2 cellular contexts compared by ENCODE assay signal in the genomic region with DNA sequence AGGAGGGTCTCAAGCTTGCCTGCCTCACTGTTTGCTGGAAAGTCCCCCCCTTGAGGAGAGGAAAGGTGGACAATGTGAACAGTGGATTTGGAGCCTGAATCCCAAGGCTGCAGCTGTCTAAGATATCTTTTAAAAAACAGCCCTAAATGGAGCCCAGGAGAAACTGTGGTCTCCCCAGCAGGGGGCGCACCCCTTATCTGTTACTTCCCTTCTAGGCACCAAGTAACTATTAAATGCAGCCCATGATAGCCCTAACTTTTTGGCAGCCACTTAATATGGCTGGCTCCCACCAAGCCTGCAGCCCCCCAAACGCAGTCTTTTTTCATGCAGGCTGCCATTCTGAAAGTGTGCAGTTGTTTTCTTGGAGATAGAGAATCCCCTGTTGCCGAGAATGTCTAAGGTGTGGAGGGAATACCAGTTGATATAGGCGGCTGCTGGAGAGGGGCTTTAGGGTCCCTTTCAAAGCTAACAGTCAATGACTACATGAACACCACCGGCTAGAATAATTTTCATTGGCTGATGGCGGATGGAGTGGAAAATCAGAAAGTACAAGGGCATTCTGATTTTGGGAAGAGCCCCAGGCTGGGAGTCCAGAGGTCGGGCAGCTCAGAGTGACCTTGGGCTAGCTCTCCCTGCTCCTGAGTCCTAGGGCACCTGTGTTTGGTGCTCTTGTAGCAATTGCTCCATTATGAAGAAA.
TF ChIP-seq lines count a peak whose summit lies in the region.

No MANE protein-coding gene starts in this region.

TF ChIP-seq in HCT116, 20 proteins besides CTCF, POLR2A, EP300 and RAD21:
- TF ChIP-seq YY1 (IDR thresholded peaks at IDR 0.05; ENCODE audit: extremely low read depth, insufficient replicate concordance, low read depth, low read length) (no peak), EGR1 (IDR thresholded peaks at IDR 0.05; ENCODE audit: low read depth) (no peak), JUND (IDR thresholded peaks at IDR 0.05) (no peak), SP1 (IDR thresholded peaks at IDR 0.05; ENCODE audit: low read depth) (no peak), POLR2AphosphoS5 (IDR thresholded peaks at IDR 0.05; ENCODE audit: low read depth, low read length) (no peak), REST (IDR thresholded peaks at IDR 0.05; ENCODE audit: low read depth) (no peak), ZNF274 (IDR thresholded peaks at IDR 0.05; ENCODE audit: low read depth, low read length) (no peak), ATF3 (IDR thresholded peaks at IDR 0.05) (no peak)
TF ChIP-seq in HCT116: peak in this region for 0.

TF ChIP-seq in HepG2, 621 proteins besides CTCF, POLR2A, EP300 and RAD21:
- TF ChIP-seq ZNF678 (CRISPR knock-in tag; IDR thresholded peaks at IDR 0.05) (no peak), ZNF713 (CRISPR knock-in tag; IDR thresholded peaks at IDR 0.05) (no peak), GRHL1 (CRISPR knock-in tag; conservative IDR thresholded peaks at IDR 0.05) (no peak), GABPB1 (CRISPR knock-in tag; IDR thresholded peaks at IDR 0.05) (no peak)
- TF ChIP-seq, protein P1, sequence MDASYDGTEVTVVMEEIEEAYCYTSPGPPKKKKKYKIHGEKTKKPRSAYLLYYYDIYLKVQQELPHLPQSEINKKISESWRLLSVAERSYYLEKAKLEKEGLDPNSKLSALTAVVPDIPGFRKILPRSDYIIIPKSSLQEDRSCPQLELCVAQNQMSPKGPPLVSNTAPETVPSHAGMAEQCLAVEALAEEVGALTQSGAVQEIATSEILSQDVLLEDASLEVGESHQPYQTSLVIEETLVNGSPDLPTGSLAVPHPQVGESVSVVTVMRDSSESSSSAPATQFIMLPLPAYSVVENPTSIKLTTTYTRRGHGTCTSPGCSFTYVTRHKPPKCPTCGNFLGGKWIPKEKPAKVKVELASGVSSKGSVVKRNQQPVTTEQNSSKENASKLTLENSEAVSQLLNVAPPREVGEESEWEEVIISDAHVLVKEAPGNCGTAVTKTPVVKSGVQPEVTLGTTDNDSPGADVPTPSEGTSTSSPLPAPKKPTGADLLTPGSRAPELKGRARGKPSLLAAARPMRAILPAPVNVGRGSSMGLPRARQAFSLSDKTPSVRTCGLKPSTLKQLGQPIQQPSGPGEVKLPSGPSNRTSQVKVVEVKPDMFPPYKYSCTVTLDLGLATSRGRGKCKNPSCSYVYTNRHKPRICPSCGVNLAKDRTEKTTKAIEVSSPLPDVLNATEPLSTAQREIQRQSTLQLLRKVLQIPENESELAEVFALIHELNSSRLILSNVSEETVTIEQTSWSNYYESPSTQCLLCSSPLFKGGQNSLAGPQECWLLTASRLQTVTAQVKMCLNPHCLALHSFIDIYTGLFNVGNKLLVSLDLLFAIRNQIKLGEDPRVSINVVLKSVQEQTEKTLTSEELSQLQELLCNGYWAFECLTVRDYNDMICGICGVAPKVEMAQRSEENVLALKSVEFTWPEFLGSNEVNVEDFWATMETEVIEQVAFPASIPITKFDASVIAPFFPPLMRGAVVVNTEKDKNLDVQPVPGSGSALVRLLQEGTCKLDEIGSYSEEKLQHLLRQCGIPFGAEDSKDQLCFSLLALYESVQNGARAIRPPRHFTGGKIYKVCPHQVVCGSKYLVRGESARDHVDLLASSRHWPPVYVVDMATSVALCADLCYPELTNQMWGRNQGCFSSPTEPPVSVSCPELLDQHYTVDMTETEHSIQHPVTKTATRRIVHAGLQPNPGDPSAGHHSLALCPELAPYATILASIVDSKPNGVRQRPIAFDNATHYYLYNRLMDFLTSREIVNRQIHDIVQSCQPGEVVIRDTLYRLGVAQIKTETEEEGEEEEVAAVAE (CRISPR knock-in tag; IDR thresholded peaks at IDR 0.05; ENCODE audit: borderline replicate concordance): no peak
- TF ChIP-seq, protein P2, sequence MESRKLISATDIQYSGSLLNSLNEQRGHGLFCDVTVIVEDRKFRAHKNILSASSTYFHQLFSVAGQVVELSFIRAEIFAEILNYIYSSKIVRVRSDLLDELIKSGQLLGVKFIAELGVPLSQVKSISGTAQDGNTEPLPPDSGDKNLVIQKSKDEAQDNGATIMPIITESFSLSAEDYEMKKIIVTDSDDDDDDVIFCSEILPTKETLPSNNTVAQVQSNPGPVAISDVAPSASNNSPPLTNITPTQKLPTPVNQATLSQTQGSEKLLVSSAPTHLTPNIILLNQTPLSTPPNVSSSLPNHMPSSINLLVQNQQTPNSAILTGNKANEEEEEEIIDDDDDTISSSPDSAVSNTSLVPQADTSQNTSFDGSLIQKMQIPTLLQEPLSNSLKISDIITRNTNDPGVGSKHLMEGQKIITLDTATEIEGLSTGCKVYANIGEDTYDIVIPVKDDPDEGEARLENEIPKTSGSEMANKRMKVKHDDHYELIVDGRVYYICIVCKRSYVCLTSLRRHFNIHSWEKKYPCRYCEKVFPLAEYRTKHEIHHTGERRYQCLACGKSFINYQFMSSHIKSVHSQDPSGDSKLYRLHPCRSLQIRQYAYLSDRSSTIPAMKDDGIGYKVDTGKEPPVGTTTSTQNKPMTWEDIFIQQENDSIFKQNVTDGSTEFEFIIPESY (CRISPR knock-in tag; IDR thresholded peaks at IDR 0.05): no peak
